Comparison of ENCODE assay signal across 10 cellular contexts in genomic region chr10:16519250-16519907, GRCh38. TPM values are rescaled to one million over a fixed set of nuclear protein-coding genes. Genes with fewer than 3 reads are reported as not detected.
DNase-seq lines count a peak whose midpoint lies in the region; ATAC-seq and TF ChIP-seq lines count a peak whose summit lies in the region.
"Had no signal": no experiment of that assay in that cellular context is flagged by ENCODE, and none has a peak within 500 bp of the region (broad histone marks: within the 10 kb centered on the region; RNA-seq: fewer than 3 reads in every experiment).

No MANE protein-coding gene starts in this region.

- no peaks in the 10 kb centered on the region for H3K79me2 ChIP-seq in smooth muscle cell (ENCODE audit: low read depth)

- H3K27me3 ChIP-seq in smooth muscle cell (ENCODE audit: low read depth) = peaks cover 75% of the 10 kb centered on the region

- H3K4me1 ChIP-seq in smooth muscle cell (ENCODE audit: low read depth) = peaks cover 5% of the 10 kb centered on the region

- peaks cover 6% of the 10 kb centered on the region for H3K36me3 Mint-ChIP-seq in activated CD4-positive, alpha-beta T cell treated with anti-CD3 and anti-CD28 coated beads for 36 hours (ENCODE audit: low read depth)
- H3K36me3 Mint-ChIP-seq in effector memory CD8-positive, alpha-beta T cell (ENCODE audit: insufficient read depth) = peaks cover 2% of the 10 kb centered on the region

- no peak overlapping the region for H3K27ac ChIP-seq in smooth muscle cell (ENCODE audit: low read depth)

- no peaks in the 10 kb centered on the region for H3K9me3 ChIP-seq in smooth muscle cell (replicated peaks; ENCODE audit: low read depth)

- no peak overlapping the region for H2AFZ ChIP-seq in smooth muscle cell (ENCODE audit: low read depth)

- no peaks in the 10 kb centered on the region for H3K36me3 ChIP-seq in smooth muscle cell (ENCODE audit: low read depth)

- H3F3A ChIP-seq in smooth muscle cell (ENCODE audit: low read depth) = no peaks in the 10 kb centered on the region

- intact Hi-C loops in activated CD4-positive, alpha-beta T cell treated with anti-CD3 and anti-CD28 coated beads for 36 hours (cut with DNase I, micrococcal nuclease) = no loop called here
- intact Hi-C loops in Right ventricle myocardium superior (cut with DNase I) = no loop called here

- DNase-seq in activated CD4-positive, alpha-beta T cell treated with anti-CD3 and anti-CD28 coated beads for 36 hours = no peak
- no peak for DNase-seq in activated CD4-positive, alpha-beta T cell treated with anti-CD3 and anti-CD28 coated beads, Interleukin-2, amount 50 U/mL, for 48 hours
- DNase-seq in effector memory CD8-positive, alpha-beta T cell = no peak
- DNase-seq in smooth muscle cell (lab: John Stamatoyannopoulos, UW; ENCODE audit: unreplicated experiment) (no peak), NCI-H524 (lab: John Stamatoyannopoulos, UW) (no peak), Right ventricle myocardium superior (no peak)
- no peak for DNase-seq in stimulated activated CD8-positive, alpha-beta memory T cell treated with anti-CD3 and anti-CD28 coated beads, Interleukin-4, amount 100 ng/mL, for 48 hours
- DNase-seq: NCI-H1930, T-helper 9 cell had no signal

- H3K9me3 Mint-ChIP-seq in activated CD4-positive, alpha-beta T cell treated with anti-CD3 and anti-CD28 coated beads for 36 hours (ENCODE audit: low read depth) = no peaks in the 10 kb centered on the region
- no peaks in the 10 kb centered on the region for H3K9me3 Mint-ChIP-seq in effector memory CD8-positive, alpha-beta T cell

- CTCF ChIA-PET in activated CD4-positive, alpha-beta T cell treated with anti-CD3 and anti-CD28 coated beads for 36 hours (lab: Charles Lee) = interaction anchor here (0.6 kb wide), 1 partner anchor 79 kb away, joined by 3 read pairs; no protein-coding TSS in a partner anchor

- peak overlapping the region; percentile 34 for H3K4me3 ChIP-seq in smooth muscle cell

- WGBS in smooth muscle cell (ENCODE audit: low lambda C conversion rate) = 31% methylated on average over 30 of the region's 31 CpGs

- H3K4me3 Mint-ChIP-seq in activated CD4-positive, alpha-beta T cell treated with anti-CD3 and anti-CD28 coated beads for 36 hours = peak overlapping the region; percentile 58
- H3K4me3 Mint-ChIP-seq in effector memory CD8-positive, alpha-beta T cell = peak overlapping the region; percentile 66 to 74

- peaks cover 27% of the 10 kb centered on the region for H3K27me3 Mint-ChIP-seq in activated CD4-positive, alpha-beta T cell treated with anti-CD3 and anti-CD28 coated beads for 36 hours
- H3K27me3 Mint-ChIP-seq in effector memory CD8-positive, alpha-beta T cell = peaks cover 42 to 44% of the 10 kb centered on the region in 2 donors

- no peak for ATAC-seq in activated CD4-positive, alpha-beta T cell treated with anti-CD3 and anti-CD28 coated beads for 36 hours
- peak; percentile 77 for ATAC-seq in HG03565 (IDR thresholded peaks at IDR 0.05; ENCODE audit: unreplicated experiment)
- ATAC-seq in effector memory CD8-positive, alpha-beta T cell (replicated peaks) = no peak
- ATAC-seq in Right ventricle myocardium superior (ENCODE audit: poor library complexity) = no peak

- H3K4me2 ChIP-seq in smooth muscle cell = peak overlapping the region; percentile 99

- POLR2A ChIA-PET in activated CD4-positive, alpha-beta T cell treated with anti-CD3 and anti-CD28 coated beads for 36 hours (lab: Charles Lee) = no interaction called here

- no peak overlapping the region for H3K9ac ChIP-seq in smooth muscle cell (ENCODE audit: low read depth)

- peaks cover 6% of the 10 kb centered on the region for H4K20me1 ChIP-seq in smooth muscle cell (ENCODE audit: low read depth)

- H3K4me1 Mint-ChIP-seq in activated CD4-positive, alpha-beta T cell treated with anti-CD3 and anti-CD28 coated beads for 36 hours = peaks cover 9% of the 10 kb centered on the region
- peaks cover 5 to 9% of the 10 kb centered on the region in 2 donors for H3K4me1 Mint-ChIP-seq in effector memory CD8-positive, alpha-beta T cell (ENCODE audit: low read depth in 2 of 2)

- TF ChIP-seq CTCF in smooth muscle cell (IDR thresholded peaks at IDR 0.05; ENCODE audit: borderline replicate concordance, insufficient read depth, poor library complexity, severe bottlenecking) = no peak

- H3K27ac Mint-ChIP-seq in activated CD4-positive, alpha-beta T cell treated with anti-CD3 and anti-CD28 coated beads for 36 hours = peak overlapping the region; percentile 38
- no peak overlapping the region for H3K27ac Mint-ChIP-seq in effector memory CD8-positive, alpha-beta T cell

RNA-seq across cellular contexts. Expression of gene C1QL3, which starts 2.3 kb away (rescaled TPM):
- not detected for total RNA-seq in activated CD4-positive, alpha-beta T cell treated with anti-CD3 and anti-CD28 coated beads for 36 hours
- total RNA-seq in smooth muscle cell = 2.9 and 4.0 TPM in 2 replicates
- polyA plus RNA-seq in smooth muscle cell = 0.34 and 2.7 TPM in 2 replicates
- total RNA-seq in Right ventricle myocardium superior = not detected
